27 cellular contexts compared by ENCODE assay signal in genomic region chr1:24917327-24918074, GRCh38. TPM values are rescaled to one million over a fixed set of nuclear protein-coding genes. Genes with fewer than 3 reads are reported as not detected.
DNase-seq lines count a peak whose midpoint lies in the region; TF ChIP-seq lines count a peak whose summit lies in the region.
"Had no signal": no experiment of that assay in that cellular context is flagged by ENCODE, and none has a peak within 500 bp of the region (broad histone marks: within the 10 kb centered on the region; RNA-seq: fewer than 3 reads in every experiment).

No MANE protein-coding gene starts in this region.

- no peak overlapping the region for H3K4me3 Mint-ChIP-seq in activated CD4-positive, alpha-beta T cell treated with anti-CD3 and anti-CD28 coated beads, Interleukin-2, amount 10 ng/mL, durations not matched to agents 7 days and 5 days
- no peak overlapping the region for H3K4me3 Mint-ChIP-seq in activated naive CD8-positive, alpha-beta T cell treated with anti-CD3 and anti-CD28 coated beads for 36 hours
- H3K4me3 Mint-ChIP-seq: B cell, type B pancreatic cell, WTC11 had no signal

- peak overlapping the region; percentile 12 for H3K9ac ChIP-seq in neuronal stem cell (ENCODE audit: low read depth, low read length, poor library complexity)
- H3K9ac ChIP-seq: SK-N-SH had no signal

- peak overlapping the region; percentile 41 for H3K27ac Mint-ChIP-seq in activated CD4-positive, alpha-beta T cell treated with anti-CD3 and anti-CD28 coated beads, Interleukin-2, amount 10 ng/mL, durations not matched to agents 7 days and 5 days
- H3K27ac Mint-ChIP-seq in activated naive CD8-positive, alpha-beta T cell treated with anti-CD3 and anti-CD28 coated beads for 36 hours, result peak overlapping the region; percentile 48
- H3K27ac Mint-ChIP-seq: progenitor cell of endocrine pancreas, type B pancreatic cell, WTC11 had no signal

- H3K27me3 Mint-ChIP-seq in activated CD4-positive, alpha-beta T cell treated with anti-CD3 and anti-CD28 coated beads, Interleukin-2, amount 10 ng/mL, durations not matched to agents 7 days and 5 days, result no peaks in the 10 kb centered on the region
- no peaks in the 10 kb centered on the region for H3K27me3 Mint-ChIP-seq in activated naive CD8-positive, alpha-beta T cell treated with anti-CD3 and anti-CD28 coated beads for 36 hours
- H3K27me3 Mint-ChIP-seq: B cell had no signal

- no peak overlapping the region for H3K4ac ChIP-seq in neuronal stem cell (ENCODE audit: low read length)

- no peaks in the 10 kb centered on the region for H4K20me1 ChIP-seq in hepatocyte (ENCODE audit: insufficient read depth, poor library complexity, severe bottlenecking)

- H2BK12ac ChIP-seq in neuronal stem cell (ENCODE audit: low read length), result peak overlapping the region; percentile 7

- H2AK5ac ChIP-seq in neuronal stem cell (ENCODE audit: low read depth, low read length), result peak overlapping the region; percentile 71

- H3K27ac ChIP-seq in neuronal stem cell (replicated peaks; ENCODE audit: low read length), result no peak overlapping the region
- no peak overlapping the region for H3K27ac ChIP-seq in hepatocyte
- H3K27ac ChIP-seq: A549, brain microvascular endothelial cell, heart left ventricle, neutrophil had no signal

- H2AFZ ChIP-seq in neuronal stem cell (ENCODE audit: low read length), result no peak overlapping the region
- no peak overlapping the region for H2AFZ ChIP-seq in hepatocyte

- no peaks in the 10 kb centered on the region for H3K9me3 Mint-ChIP-seq in activated CD4-positive, alpha-beta T cell treated with anti-CD3 and anti-CD28 coated beads, Interleukin-2, amount 10 ng/mL, durations not matched to agents 7 days and 5 days
- no peaks in the 10 kb centered on the region for H3K9me3 Mint-ChIP-seq in activated naive CD8-positive, alpha-beta T cell treated with anti-CD3 and anti-CD28 coated beads for 36 hours
- H3K9me3 Mint-ChIP-seq: activated T-helper 2 cell treated with anti-CD3 and anti-CD28 coated beads, Interferon-gamma antibody, Interleukin-2, Interleukin-4, amounts not matched to agents 10 μg/mL and 5 μg/mL and 100 μg/mL, durations not matched to agents 14 hours and 24 hours and 36 hours; type B pancreatic cell; WTC11 had no signal

- POLR2A ChIA-PET in activated CD4-positive, alpha-beta T cell treated with anti-CD3 and anti-CD28 coated beads, Interleukin-2, amount 10 ng/mL, durations not matched to agents 7 days and 5 days (lab: Charles Lee), result no interaction called here

- no peak for TF ChIP-seq CTCF in hepatocyte (IDR thresholded peaks at IDR 0.05; ENCODE audit: poor library complexity)

- H3K9me2 ChIP-seq in hepatocyte (replicated peaks; ENCODE audit: insufficient read depth), result no peaks in the 10 kb centered on the region
- H3K9me2 ChIP-seq: SK-N-SH had no signal

- no peak overlapping the region for H4K8ac ChIP-seq in neuronal stem cell (ENCODE audit: low read depth, low read length)

- peak overlapping the region; percentile 86 for H3K18ac ChIP-seq in neuronal stem cell (ENCODE audit: low read length)

- H2BK15ac ChIP-seq in neuronal stem cell (ENCODE audit: low read length), result peak overlapping the region; percentile 21

- H3K4me2 ChIP-seq in neuronal stem cell (ENCODE audit: insufficient read depth, low read length, poor library complexity, severe bottlenecking) (no peak overlapping the region), hepatocyte (no peak overlapping the region)
- H3K4me2 ChIP-seq: A549, SK-N-SH had no signal

- no peaks in the 10 kb centered on the region for H3K79me2 ChIP-seq in hepatocyte

- H3K9me3 ChIP-seq in neuronal stem cell (replicated peaks in 1 of 2; ENCODE audit: control insufficient read depth in 2 of 2, insufficient read depth in 1 of 2, low read depth in 1 of 2, low read length in 2 of 2) (no peaks in the 10 kb centered on the region), hepatocyte (ENCODE audit: low read depth) (no peaks in the 10 kb centered on the region)
- H3K9me3 ChIP-seq: A549, heart left ventricle, neutrophil, SK-N-SH had no signal

- no peak overlapping the region for H3K4me3 ChIP-seq in neuronal stem cell (ENCODE audit: low read length in 2 of 2)
- H3K4me3 ChIP-seq in hepatocyte, result no peak overlapping the region
- H3K4me3 ChIP-seq: A549, heart left ventricle had no signal

- no CpG with 5 or more reads among the region's 16 CpGs for WGBS in neuronal stem cell (ENCODE audit: extremely low coverage in 2 of 2, insufficient read length in 2 of 2, insufficient replicate concordance in 1 of 2), 2 donors
- 96% methylated on average over 16 of the region's 16 CpGs for WGBS in hepatocyte (ENCODE audit: low lambda C conversion rate, missing lambda C conversion rate)

- no peak for DNase-seq in activated CD4-positive, alpha-beta T cell treated with anti-CD3 and anti-CD28 coated beads, Interleukin-2, amount 10 ng/mL, durations not matched to agents 7 days and 5 days
- no peak for DNase-seq in activated CD4-positive, alpha-beta T cell treated with anti-CD3 and anti-CD28 coated beads for 48 hours
- no peak for DNase-seq in activated naive CD8-positive, alpha-beta T cell treated with anti-CD3 and anti-CD28 coated beads for 36 hours
- no peak for DNase-seq in neuronal stem cell (ENCODE audit: low spot score)
- DNase-seq in NCI-H446 (lab: John Stamatoyannopoulos, UW), result no peak
- no peak for DNase-seq in hepatocyte (ENCODE audit: low spot score)
- no peak for DNase-seq in NCI-H1930 (lab: John Stamatoyannopoulos, UW)
- DNase-seq: brain microvascular endothelial cell; DMS79 treated with DMSO at 0.1 percent for 48 hours; effector CD8-positive, alpha-beta T cell; foreskin fibroblast; heart left ventricle; left cardiac atrium; mammary epithelial cell; NCI-H1694; NCI-H69; SK-N-SH; stimulated activated CD4-positive, alpha-beta T cell treated with anti-CD3 and anti-CD28 coated beads, Interleukin-15, amount 100 ng/mL, for 24 hours; T-helper 9 cell had no signal

- H3K14ac ChIP-seq in neuronal stem cell (ENCODE audit: low read length), result no peak overlapping the region

- CTCF ChIA-PET in activated CD4-positive, alpha-beta T cell treated with anti-CD3 and anti-CD28 coated beads, Interleukin-2, amount 10 ng/mL, durations not matched to agents 7 days and 5 days (lab: Charles Lee), result interaction anchor here (0.9 to 1.5 kb wide), 5 partner anchors 15 to 170 kb away, joined by 3 to 5 read pairs (median 3); no protein-coding TSS in a partner anchor

- H3K36me3 Mint-ChIP-seq in activated CD4-positive, alpha-beta T cell treated with anti-CD3 and anti-CD28 coated beads, Interleukin-2, amount 10 ng/mL, durations not matched to agents 7 days and 5 days (ENCODE audit: low read depth), result peaks cover 64% of the 10 kb centered on the region
- peaks cover 60% of the 10 kb centered on the region for H3K36me3 Mint-ChIP-seq in activated naive CD8-positive, alpha-beta T cell treated with anti-CD3 and anti-CD28 coated beads for 36 hours
- H3K36me3 Mint-ChIP-seq: type B pancreatic cell, WTC11 had no signal

- H3K27me3 ChIP-seq in neuronal stem cell (ENCODE audit: control insufficient read depth in 3 of 3, insufficient read depth in 3 of 3, low read depth in 1 of 3, low read length in 3 of 3), result peaks cover 0 to 90% (median 0%) of the 10 kb centered on the region in 3 experiments
- no peaks in the 10 kb centered on the region for H3K27me3 ChIP-seq in hepatocyte
- H3K27me3 ChIP-seq: brain microvascular endothelial cell, neutrophil had no signal

- H3K4me1 ChIP-seq in neuronal stem cell (ENCODE audit: control insufficient read depth in 2 of 2, insufficient read depth in 1 of 2, low read depth in 1 of 2, low read length in 2 of 2) (peaks cover 0 to 8% of the 10 kb centered on the region in 2 donors), hepatocyte (ENCODE audit: insufficient read depth) (peaks cover 12% of the 10 kb centered on the region)
- H3K4me1 ChIP-seq: A549 had no signal

- H3K4me1 Mint-ChIP-seq in activated CD4-positive, alpha-beta T cell treated with anti-CD3 and anti-CD28 coated beads, Interleukin-2, amount 10 ng/mL, durations not matched to agents 7 days and 5 days, result peaks cover 52% of the 10 kb centered on the region
- H3K4me1 Mint-ChIP-seq in activated naive CD8-positive, alpha-beta T cell treated with anti-CD3 and anti-CD28 coated beads for 36 hours, result peaks cover 72% of the 10 kb centered on the region

- TF ChIP-seq POLR2A in GM18526 (IDR thresholded peaks at IDR 0.05; ENCODE audit: extremely low read depth, insufficient read length), result peak; percentile 4

- H4K91ac ChIP-seq in neuronal stem cell (ENCODE audit: low read depth, low read length, poor library complexity), result no peak overlapping the region

- no peaks in the 10 kb centered on the region for H3K36me3 ChIP-seq in neuronal stem cell (replicated peaks in 1 of 2; ENCODE audit: control insufficient read depth in 2 of 2, insufficient read depth in 2 of 2, low read length in 2 of 2)
- H3K36me3 ChIP-seq in hepatocyte (replicated peaks; ENCODE audit: insufficient read depth, low read depth), result no peaks in the 10 kb centered on the region

- no peak overlapping the region for H2BK5ac ChIP-seq in neuronal stem cell (ENCODE audit: low read length)

- no peak overlapping the region for H2BK120ac ChIP-seq in neuronal stem cell (ENCODE audit: low read depth, low read length)

- H3K79me1 ChIP-seq in neuronal stem cell (ENCODE audit: low read depth, low read length), result no peaks in the 10 kb centered on the region

- no peak overlapping the region for H3K23ac ChIP-seq in neuronal stem cell (ENCODE audit: low read depth, low read length, poor library complexity)

RNA-seq across cellular contexts. Expression of gene RUNX3, which starts 12.6 kb away (rescaled TPM):
- total RNA-seq in activated CD4-positive, alpha-beta T cell treated with anti-CD3 and anti-CD28 coated beads, Interleukin-2, amount 10 ng/mL, durations not matched to agents 7 days and 5 days, result 100 to 1,000 TPM; 108 to 125 TPM
- 100 to 1,000 TPM; 144 TPM for total RNA-seq in activated naive CD8-positive, alpha-beta T cell treated with anti-CD3 and anti-CD28 coated beads for 36 hours
- 0.15 TPM for polyA plus RNA-seq in neuronal stem cell (2013, experiment 1 of 2)
- polyA plus RNA-seq in neuronal stem cell (2013, experiment 2 of 2), result 0.25 TPM
- 0.13 and 0.28 TPM in 2 replicates for total RNA-seq in hepatocyte
- 0.16 and 0.67 TPM in 2 replicates for polyA plus RNA-seq in hepatocyte
- total RNA-seq: progenitor cell of endocrine pancreas had no signal
- polyA plus RNA-seq: SK-N-SH had no signal

Comparison
In these comparisons a context has a peak if more than half of its experiments do, and no peak if none do; other contexts are left out.
1. RNA of gene RUNX3, which starts 12.6 kb away (total RNA-seq): 144 TPM in activated naive CD8-positive, alpha-beta T cell treated with anti-CD3 and anti-CD28 coated beads for 36 hours and 108 to 125 TPM in activated CD4-positive, alpha-beta T cell treated with anti-CD3 and anti-CD28 coated beads, Interleukin-2, amount 10 ng/mL, durations not matched to agents 7 days and 5 days; 0.13 to 0.28 TPM in hepatocyte; every median in the first group is over 10 times any median in the second.